ENCODE assay signal across 8 cellular contexts in the genomic region with DNA sequence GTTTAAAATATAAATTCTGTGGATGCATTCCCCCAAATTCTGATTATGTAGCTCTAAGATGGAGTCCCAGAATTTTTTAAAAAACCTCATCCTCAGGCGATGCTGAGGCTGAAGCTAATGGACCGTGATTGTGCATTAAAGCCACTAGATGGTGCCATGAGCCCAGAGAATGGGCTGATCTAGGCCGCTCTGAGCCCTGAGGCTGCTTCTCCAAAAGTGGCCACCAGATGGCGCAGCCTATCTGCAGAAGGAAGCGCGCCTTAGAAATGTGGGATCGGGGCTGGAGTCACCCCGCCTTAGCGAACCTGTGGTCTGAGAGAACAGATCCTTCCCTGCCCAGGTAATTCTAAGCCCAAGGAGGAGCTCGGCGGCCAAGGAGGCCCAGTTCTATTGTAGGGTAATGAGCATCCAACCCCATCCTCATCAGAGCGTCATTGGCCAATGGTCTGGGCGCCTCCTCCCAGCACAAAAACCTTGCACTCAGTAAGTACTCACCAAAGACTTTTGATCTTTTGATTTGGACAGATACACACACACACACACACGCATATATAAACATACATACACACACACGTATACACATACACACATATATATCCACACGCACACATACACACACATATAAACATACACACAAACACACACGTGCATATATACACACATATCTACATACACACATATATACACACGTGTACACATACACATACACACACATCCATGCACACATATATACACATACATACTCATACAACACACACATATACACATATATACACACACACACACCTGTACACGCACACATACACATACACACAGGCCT. TPM values are rescaled to one million over a fixed set of nuclear protein-coding genes. Genes with fewer than 3 reads are reported as not detected.
DNase-seq lines count a peak whose midpoint lies in the region; ATAC-seq and TF ChIP-seq lines count a peak whose summit lies in the region.

No MANE protein-coding gene starts in this region.

- TF ChIP-seq CTCF in GM12872 (IDR thresholded peaks at IDR 0.05; ENCODE audit: insufficient read depth, low read depth, low read length) (peak; percentile 99), HEK293 (tag by site-specific recombination; IDR thresholded peaks at IDR 0.05) (peak; percentile 98), MM.1S (IDR thresholded peaks at IDR 0.05; ENCODE audit: low read length) (peak; percentile 100), psoas muscle (IDR thresholded peaks at IDR 0.05) (peak; percentile 100)

- POLR2A ChIA-PET in HEK293 (lab: Yijun Ruan, JAX): interaction anchor here (1.6 kb wide), 1 partner anchor 239 kb away, joined by 4 read pairs; no protein-coding TSS in a partner anchor

- H3K27me3 ChIP-seq in MM.1S (replicated peaks; ENCODE audit: insufficient read depth, low read length) (no peaks in the 10 kb centered on the region), psoas muscle (ENCODE audit: insufficient read depth in 3 of 3, low read length in 2 of 3) (no peaks in the 10 kb centered on the region), aorta (ENCODE audit: control insufficient read depth in 1 of 2, insufficient read depth in 2 of 2, low read length in 1 of 2) (no peaks in the 10 kb centered on the region)

- ATAC-seq in SK-N-SH treated with all-trans-retinoic acid at 6 μM for 48 hours (peak; percentile 97), Right ventricle myocardium superior (ENCODE audit: poor library complexity) (peak; percentile 97), psoas muscle (peak; percentile 94 to 97 (median 96)), aorta (ENCODE audit: low FRiP score) (peak; percentile 95)

- intact Hi-C loops in Right ventricle myocardium superior (cut with DNase I): loop anchor here (2.0 kb wide), 1 partner anchor 78 kb away; no protein-coding TSS in a partner anchor
- intact Hi-C loops in psoas muscle (cut with DNase I): loop anchor here (1.0 to 5.0 kb wide), 5 partner anchors 79 to 378 kb away; no protein-coding TSS in a partner anchor
- intact Hi-C loops in aorta (cut with DNase I): loop anchor here (1.0 to 5.0 kb wide), 6 partner anchors 30 to 377 kb away; no protein-coding TSS in a partner anchor

- H4K20me1 ChIP-seq in MM.1S (ENCODE audit: insufficient read depth, low read length): no peaks in the 10 kb centered on the region

- H3K4me2 ChIP-seq in MM.1S (ENCODE audit: low read depth, low read length): peak overlapping the region; percentile 24; the same call in 1 of the 2 replicates

- no peaks in the 10 kb centered on the region for H3K9me2 ChIP-seq in MM.1S (replicated peaks; ENCODE audit: insufficient read depth, low read length)

- H3K27ac ChIP-seq in HEK293 (ENCODE audit: extremely low read depth, low read depth, low read length) (no peak overlapping the region), MM.1S (ENCODE audit: low read length) (no peak overlapping the region), psoas muscle (no peak overlapping the region), aorta (ENCODE audit: low read depth in 1 of 2, low read length in 2 of 2) (no peak overlapping the region)

- no peak overlapping the region for H3K4me3 ChIP-seq in HEK293 (ENCODE audit: low read depth, low read length)
- no peak overlapping the region for H3K4me3 ChIP-seq in MM.1S (ENCODE audit: low read length)
- no peak overlapping the region for H3K4me3 ChIP-seq in psoas muscle
- H3K4me3 ChIP-seq in aorta (ENCODE audit: low read length in 2 of 2): no peak overlapping the region

- no peaks in the 10 kb centered on the region for H3K36me3 ChIP-seq in HEK293 (ENCODE audit: control insufficient read depth in 2 of 2, insufficient read depth in 1 of 2, low read length in 2 of 2)
- no peaks in the 10 kb centered on the region for H3K36me3 ChIP-seq in MM.1S (replicated peaks; ENCODE audit: insufficient read depth, low read length)
- H3K36me3 ChIP-seq in psoas muscle (ENCODE audit: insufficient read depth in 1 of 2, low read depth in 1 of 2): no peaks in the 10 kb centered on the region
- no peaks in the 10 kb centered on the region for H3K36me3 ChIP-seq in aorta (ENCODE audit: control insufficient read depth in 1 of 2, insufficient read depth in 2 of 2, low read length in 1 of 2)

- WGBS in psoas muscle, 3 donors: 30 to 32% (median 30%) methylated on average over 19 of the region's 19 CpGs
- WGBS in aorta, 2 donors: 27 to 29% methylated on average over 19 of the region's 19 CpGs

- H2AFZ ChIP-seq in MM.1S (ENCODE audit: low read length): no peak overlapping the region

- CTCF ChIA-PET in HEK293 (lab: Yijun Ruan, JAX): interaction anchor here (0.5 to 14.4 kb wide), 101 partner anchors 8 to 1918 kb away, joined by 3 to 407 read pairs (median 4); a partner anchor contains a TSS

- H3K9ac ChIP-seq in MM.1S (ENCODE audit: low read length): no peak overlapping the region

- H3F3A ChIP-seq in MM.1S (ENCODE audit: insufficient read depth, low read length): no peaks in the 10 kb centered on the region

- no peaks in the 10 kb centered on the region for H3K79me2 ChIP-seq in MM.1S (ENCODE audit: low read length)

- H3K4me1 ChIP-seq in HEK293 (ENCODE audit: control insufficient read depth, insufficient read depth, low read length) (no peaks in the 10 kb centered on the region), MM.1S (ENCODE audit: low read length) (no peaks in the 10 kb centered on the region), psoas muscle (no peaks in the 10 kb centered on the region), aorta (ENCODE audit: control insufficient read depth in 1 of 2, insufficient read depth in 2 of 2, low read length in 2 of 2) (no peaks in the 10 kb centered on the region)

- H3K9me3 ChIP-seq in HEK293 (ENCODE audit: control insufficient read depth, insufficient read depth, low read depth, low read length) (no peaks in the 10 kb centered on the region), MM.1S (replicated peaks; ENCODE audit: insufficient read depth, low read length) (no peaks in the 10 kb centered on the region), psoas muscle (no peaks in the 10 kb centered on the region), aorta (ENCODE audit: control insufficient read depth, low read length) (no peaks in the 10 kb centered on the region)

- DNase-seq in MM.1S (peak; percentile 80), Right ventricle myocardium superior (peak; percentile 94), psoas muscle (peak; percentile 86 to 92), aorta (peak; percentile 90 to 96)
- peak; percentile 81 for DNase-seq in activated naive CD4-positive, alpha-beta T cell treated with anti-CD3 and anti-CD28 coated beads, Interleukin-2, amount 50 U/mL, for 16 hours

TF ChIP-seq in HEK293, 187 proteins besides CTCF, POLR2A, EP300 and RAD21 (continues in another document):
- TF ChIP-seq ZFP3 (tag by site-specific recombination; IDR thresholded peaks at IDR 0.05; ENCODE audit: low read depth) (no peak), ZNF76 (tag by site-specific recombination; IDR thresholded peaks at IDR 0.05; ENCODE audit: borderline replicate concordance, low read depth) (no peak), KLF10 (tag by site-specific recombination; IDR thresholded peaks at IDR 0.05) (no peak), ZNF792 (tag by site-specific recombination; IDR thresholded peaks at IDR 0.05) (no peak), ZNF157 (tag by site-specific recombination; IDR thresholded peaks at IDR 0.05) (no peak)
- TF ChIP-seq, protein P1, sequence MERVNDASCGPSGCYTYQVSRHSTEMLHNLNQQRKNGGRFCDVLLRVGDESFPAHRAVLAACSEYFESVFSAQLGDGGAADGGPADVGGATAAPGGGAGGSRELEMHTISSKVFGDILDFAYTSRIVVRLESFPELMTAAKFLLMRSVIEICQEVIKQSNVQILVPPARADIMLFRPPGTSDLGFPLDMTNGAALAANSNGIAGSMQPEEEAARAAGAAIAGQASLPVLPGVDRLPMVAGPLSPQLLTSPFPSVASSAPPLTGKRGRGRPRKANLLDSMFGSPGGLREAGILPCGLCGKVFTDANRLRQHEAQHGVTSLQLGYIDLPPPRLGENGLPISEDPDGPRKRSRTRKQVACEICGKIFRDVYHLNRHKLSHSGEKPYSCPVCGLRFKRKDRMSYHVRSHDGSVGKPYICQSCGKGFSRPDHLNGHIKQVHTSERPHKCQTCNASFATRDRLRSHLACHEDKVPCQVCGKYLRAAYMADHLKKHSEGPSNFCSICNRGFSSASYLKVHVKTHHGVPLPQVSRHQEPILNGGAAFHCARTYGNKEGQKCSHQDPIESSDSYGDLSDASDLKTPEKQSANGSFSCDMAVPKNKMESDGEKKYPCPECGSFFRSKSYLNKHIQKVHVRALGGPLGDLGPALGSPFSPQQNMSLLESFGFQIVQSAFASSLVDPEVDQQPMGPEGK (tag by site-specific recombination; IDR thresholded peaks at IDR 0.05): no peak

TF ChIP-seq in SK-N-SH treated with all-trans-retinoic acid at 6 μM for 48 hours, 23 proteins besides CTCF, POLR2A, EP300 and RAD21 (continues in another document):
- TF ChIP-seq ISL1 (CRISPR knock-in tag; IDR thresholded peaks at IDR 0.05) (no peak), OSR1 (CRISPR knock-in tag; IDR thresholded peaks at IDR 0.05) (no peak), ESRRG (CRISPR knock-in tag; IDR thresholded peaks at IDR 0.05) (no peak), ZC3H10 (CRISPR knock-in tag; IDR thresholded peaks at IDR 0.05) (no peak), ZNF70 (CRISPR knock-in tag; IDR thresholded peaks at IDR 0.05) (no peak), CSDC2 (CRISPR knock-in tag; IDR thresholded peaks at IDR 0.05) (no peak), SNAI2 (CRISPR knock-in tag; IDR thresholded peaks at IDR 0.05) (no peak), ZNF8 (CRISPR knock-in tag; IDR thresholded peaks at IDR 0.05) (no peak), ZFP3 (CRISPR knock-in tag; IDR thresholded peaks at IDR 0.05) (no peak), RARB (CRISPR knock-in tag; IDR thresholded peaks at IDR 0.05) (no peak)
- TF ChIP-seq, protein P2, sequence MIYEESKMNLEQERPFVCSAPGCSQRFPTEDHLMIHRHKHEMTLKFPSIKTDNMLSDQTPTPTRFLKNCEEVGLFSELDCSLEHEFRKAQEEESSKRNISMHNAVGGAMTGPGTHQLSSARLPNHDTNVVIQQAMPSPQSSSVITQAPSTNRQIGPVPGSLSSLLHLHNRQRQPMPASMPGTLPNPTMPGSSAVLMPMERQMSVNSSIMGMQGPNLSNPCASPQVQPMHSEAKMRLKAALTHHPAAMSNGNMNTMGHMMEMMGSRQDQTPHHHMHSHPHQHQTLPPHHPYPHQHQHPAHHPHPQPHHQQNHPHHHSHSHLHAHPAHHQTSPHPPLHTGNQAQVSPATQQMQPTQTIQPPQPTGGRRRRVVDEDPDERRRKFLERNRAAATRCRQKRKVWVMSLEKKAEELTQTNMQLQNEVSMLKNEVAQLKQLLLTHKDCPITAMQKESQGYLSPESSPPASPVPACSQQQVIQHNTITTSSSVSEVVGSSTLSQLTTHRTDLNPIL (CRISPR knock-in tag; IDR thresholded peaks at IDR 0.05; ENCODE audit: low read depth): no peak

RNA-seq across cellular contexts. Expression of a gene that starts 13.7 kb away (rescaled TPM):
- 102 TPM for total RNA-seq in Right ventricle myocardium superior
- 10 to 100 TPM; 21.7 to 60.9 (median 38.6) TPM for total RNA-seq in psoas muscle
- polyA plus RNA-seq in psoas muscle: 10 to 100 TPM; 16.0 to 23.2 (median 16.1) TPM
- total RNA-seq in aorta: 100 to 1,000 TPM; 261 to 731 TPM
- 100 to 1,000 TPM in 1 of 2 donors, 10 to 100 TPM in 1; 33.2 to 129 TPM for polyA plus RNA-seq in aorta

RNA-seq across cellular contexts. Expression of a gene that starts 43.6 kb away (rescaled TPM):
- total RNA-seq in Right ventricle myocardium superior (9.6 TPM), psoas muscle (1 to 10 TPM; 2.1 to 4.3 (median 2.9) TPM), aorta (10 to 100 TPM; 17.6 to 36.6 TPM)
- polyA plus RNA-seq in psoas muscle (1 to 10 TPM; 1.0 to 1.6 (median 1.6) TPM), aorta (10 to 100 TPM; 14.8 to 17.2 TPM)
